In the genomic region with DNA sequence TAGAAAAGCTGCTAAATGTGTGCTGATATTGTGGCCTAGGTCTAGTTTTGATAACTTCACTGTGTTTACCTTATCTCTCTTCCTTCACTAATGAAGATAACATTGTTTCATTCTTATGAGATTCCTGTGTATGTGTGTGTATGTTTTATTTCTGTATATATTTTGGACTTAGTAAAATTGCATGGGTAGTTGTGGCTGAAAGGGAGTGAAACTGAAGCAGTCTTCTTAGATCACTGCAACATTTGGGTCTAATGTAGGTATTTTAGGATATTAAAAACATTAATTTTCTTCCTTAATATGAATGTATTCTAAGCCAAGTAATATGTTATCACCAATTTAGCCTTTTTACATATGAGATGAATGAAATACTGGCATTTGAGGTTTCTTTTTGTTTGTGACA, we compare ENCODE assay signal across 7 cellular contexts.
DNase-seq lines count a peak whose midpoint lies in the region; ATAC-seq, FAIRE-seq and TF ChIP-seq lines count a peak whose summit lies in the region.
"Not testable (repeated sequence)": the region's sequence is repeated elsewhere in the genome, so short reads cannot be mapped to it uniquely, and the experiment has no call there.

No MANE protein-coding gene starts in this region.

- CTCF ChIA-PET in activated CD8-positive, alpha-beta T cell treated with anti-CD3 and anti-CD28 coated beads for 36 hours (lab: Charles Lee) = not testable (repeated sequence)

- H4K20me1 ChIP-seq in astrocyte (ENCODE audit: insufficient read depth, low read length); fibroblast of lung (ENCODE audit: control insufficient read depth, extremely low read depth, insufficient read depth, low read length): not testable (repeated sequence)

- POLR2A ChIA-PET in activated CD8-positive, alpha-beta T cell treated with anti-CD3 and anti-CD28 coated beads for 36 hours (lab: Charles Lee) = not testable (repeated sequence)

- H3K4me1 ChIP-seq in astrocyte (ENCODE audit: insufficient read depth, low read length) = not testable (repeated sequence)
- H3K4me1 ChIP-seq in fibroblast of lung (ENCODE audit: control insufficient read depth, extremely low read depth, insufficient read depth, low read length) = peaks cover 10% of the 10 kb centered on the region

- H3K27ac ChIP-seq in astrocyte (ENCODE audit: low read depth, low read length) = not testable (repeated sequence)
- H3K27ac ChIP-seq in fibroblast of lung (ENCODE audit: insufficient read depth, low read length) = peak overlapping the region; percentile 61

- H3K27me3 ChIP-seq in astrocyte (ENCODE audit: insufficient read depth, low read length); fibroblast of lung (ENCODE audit: control insufficient read depth, insufficient read depth, low read length): not testable (repeated sequence)

- not testable (repeated sequence) for H3K9me3 ChIP-seq in astrocyte (ENCODE audit: insufficient read depth, low read depth, low read length); fibroblast of lung (ENCODE audit: control insufficient read depth, insufficient read depth, low read depth, low read length)

- not testable (repeated sequence) for H3K9ac ChIP-seq in astrocyte (ENCODE audit: low read length); fibroblast of lung (ENCODE audit: insufficient read depth, low read length)

- H3K9me3 Mint-ChIP-seq in CD14-positive monocyte; T-helper 1 cell treated with Interleukin-12 subunit alpha and Interleukin-12 subunit beta and Interleukin-4 antibody, amounts not matched to agents 30 μg/mL and 1 μg/mL, for 36 hours; activated CD8-positive, alpha-beta T cell treated with anti-CD3 and anti-CD28 coated beads for 36 hours; astrocyte (ENCODE audit: unreplicated experiment); nephron progenitor cell: not testable (repeated sequence)

- H3K4me2 ChIP-seq in astrocyte (ENCODE audit: low read length) = peak overlapping the region; percentile 33
- peak overlapping the region; percentile 3 for H3K4me2 ChIP-seq in fibroblast of lung (ENCODE audit: extremely low read depth, insufficient read depth, low read length)

- H3K4me3 ChIP-seq in astrocyte (ENCODE audit: insufficient read depth, low read depth, low read length); fibroblast of lung (replicated peaks in 1 of 4; ENCODE audit: control extremely low read depth in 1 of 4, insufficient read depth in 1 of 4, low read depth in 3 of 4, low read length in 4 of 4): not testable (repeated sequence)

- not testable (repeated sequence) for H3K79me2 ChIP-seq in astrocyte (ENCODE audit: insufficient read depth, low read length); fibroblast of lung (ENCODE audit: control insufficient read depth, insufficient read depth, low read length)

- peak overlapping the region in 1 of 2 donors; percentile 6 for H3K4me3 Mint-ChIP-seq in CD14-positive monocyte
- H3K4me3 Mint-ChIP-seq in T-helper 1 cell treated with Interleukin-12 subunit alpha and Interleukin-12 subunit beta and Interleukin-4 antibody, amounts not matched to agents 30 μg/mL and 1 μg/mL, for 36 hours = peak overlapping the region; percentile 24
- H3K4me3 Mint-ChIP-seq in activated CD8-positive, alpha-beta T cell treated with anti-CD3 and anti-CD28 coated beads for 36 hours; astrocyte (ENCODE audit: unreplicated experiment); nephron progenitor cell: not testable (repeated sequence)

- not testable (repeated sequence) for H3K27me3 Mint-ChIP-seq in CD14-positive monocyte (ENCODE audit: low read depth in 3 of 3); T-helper 1 cell treated with Interleukin-12 subunit alpha and Interleukin-12 subunit beta and Interleukin-4 antibody, amounts not matched to agents 30 μg/mL and 1 μg/mL, for 36 hours (ENCODE audit: low read depth); activated CD8-positive, alpha-beta T cell treated with anti-CD3 and anti-CD28 coated beads for 36 hours; astrocyte (ENCODE audit: low read depth, unreplicated experiment); nephron progenitor cell (ENCODE audit: low read depth, poor library complexity)

- DNase-seq in CD14-positive monocyte (ENCODE audit: low spot score); HTR-8/SVneo (ENCODE audit: insufficient read length, low spot score); activated CD8-positive, alpha-beta T cell treated with anti-CD3 and anti-CD28 coated beads for 36 hours; astrocyte (ENCODE audit: low read depth); nephron progenitor cell: not testable (repeated sequence)
- peak in 1 of 2 donors; percentile 12 for DNase-seq in fibroblast of lung (ENCODE audit: low read depth in 2 of 2)

- intact Hi-C loops in CD14-positive monocyte (cut with micrococcal nuclease); activated CD8-positive, alpha-beta T cell treated with anti-CD3 and anti-CD28 coated beads for 36 hours (cut with micrococcal nuclease): not testable (repeated sequence)

- not testable (repeated sequence) for TF ChIP-seq CTCF in CD14-positive monocyte (IDR thresholded peaks at IDR 0.05); activated CD8-positive, alpha-beta T cell treated with anti-CD3 and anti-CD28 coated beads for 36 hours (IDR thresholded peaks at IDR 0.05); astrocyte (IDR thresholded peaks at IDR 0.05; ENCODE audit: insufficient read depth, low read depth, low read length); fibroblast of lung (conservative IDR thresholded peaks at IDR 0.05 in 1 of 2, IDR thresholded peaks at IDR 0.05 in 1 of 2; ENCODE audit: low read depth in 1 of 2, low read length in 2 of 2); nephron progenitor cell (IDR thresholded peaks at IDR 0.05)

- H3K4me1 Mint-ChIP-seq in CD14-positive monocyte (peaks cover 29% of the 10 kb centered on the region), nephron progenitor cell (peaks cover 17% of the 10 kb centered on the region)
- peaks cover 17% of the 10 kb centered on the region for H3K4me1 Mint-ChIP-seq in T-helper 1 cell treated with Interleukin-12 subunit alpha and Interleukin-12 subunit beta and Interleukin-4 antibody, amounts not matched to agents 30 μg/mL and 1 μg/mL, for 36 hours (ENCODE audit: low read depth)
- peaks cover 18% of the 10 kb centered on the region for H3K4me1 Mint-ChIP-seq in activated CD8-positive, alpha-beta T cell treated with anti-CD3 and anti-CD28 coated beads for 36 hours (ENCODE audit: low read depth)
- H3K4me1 Mint-ChIP-seq in astrocyte (ENCODE audit: low read depth, unreplicated experiment) = not testable (repeated sequence)

- ATAC-seq in activated CD8-positive, alpha-beta T cell treated with anti-CD3 and anti-CD28 coated beads for 36 hours = not testable (repeated sequence)

- peak; percentile 44 for FAIRE-seq in HTR-8/SVneo (lab: Jason Lieb, UNC)
- not testable (repeated sequence) for FAIRE-seq in astrocyte (lab: Jason Lieb, UNC)

- H3K27ac Mint-ChIP-seq in CD14-positive monocyte (peak overlapping the region in 4 of 7 donors; percentile 14 to 66 (median 36)), nephron progenitor cell (peak overlapping the region; percentile 6)
- H3K27ac Mint-ChIP-seq in T-helper 1 cell treated with Interleukin-12 subunit alpha and Interleukin-12 subunit beta and Interleukin-4 antibody, amounts not matched to agents 30 μg/mL and 1 μg/mL, for 36 hours = peak overlapping the region; percentile 13
- H3K27ac Mint-ChIP-seq in activated CD8-positive, alpha-beta T cell treated with anti-CD3 and anti-CD28 coated beads for 36 hours = peak overlapping the region; percentile 43
- not testable (repeated sequence) for H3K27ac Mint-ChIP-seq in astrocyte (ENCODE audit: unreplicated experiment)

- H2AFZ ChIP-seq in astrocyte (ENCODE audit: low read depth, low read length); fibroblast of lung (ENCODE audit: low read length): not testable (repeated sequence)

- peaks cover 2 to 19% of the 10 kb centered on the region in 2 donors for H3K36me3 Mint-ChIP-seq in CD14-positive monocyte
- not testable (repeated sequence) for H3K36me3 Mint-ChIP-seq in T-helper 1 cell treated with Interleukin-12 subunit alpha and Interleukin-12 subunit beta and Interleukin-4 antibody, amounts not matched to agents 30 μg/mL and 1 μg/mL, for 36 hours (ENCODE audit: low read depth); activated CD8-positive, alpha-beta T cell treated with anti-CD3 and anti-CD28 coated beads for 36 hours (ENCODE audit: low read depth); astrocyte (ENCODE audit: low read depth, unreplicated experiment); nephron progenitor cell (ENCODE audit: low read depth)

- not testable (repeated sequence) for H3K36me3 ChIP-seq in astrocyte (ENCODE audit: insufficient read depth, low read length); fibroblast of lung (ENCODE audit: control insufficient read depth, insufficient read depth, low read length)
